In genomic region chrX:153470411-153471363, GRCh38 we compare ENCODE assay signal across 8 cellular contexts. TPM values are rescaled to one million over a fixed set of nuclear protein-coding genes. Genes with fewer than 3 reads are reported as not detected.
DNase-seq lines count a peak whose midpoint lies in the region; ATAC-seq and TF ChIP-seq lines count a peak whose summit lies in the region.

TSS of gene HAUS7 (minus strand) at chrX:153470576. CDS start at chrX:153470557, 19 bp downstream.

- no peaks in the 10 kb centered on the region for H3K9me3 Mint-ChIP-seq in activated T-helper 17 cell treated with anti-CD3 and anti-CD28 coated beads, Interleukin-2, amount 50 U/mL, for 72 hours
- no peaks in the 10 kb centered on the region for H3K9me3 Mint-ChIP-seq in natural killer cell treated with Interleukin-12 subunit alpha and Interleukin-12 subunit beta and Interleukin-15 and Interleukin-18, amount 100 ng/mL, for 72 hours

- peak; percentile 89 for ATAC-seq in activated T-helper 17 cell treated with anti-CD3 and anti-CD28 coated beads, Interleukin-2, amount 50 U/mL, for 72 hours (replicated peaks)
- ATAC-seq in natural killer cell treated with Interleukin-12 subunit alpha and Interleukin-12 subunit beta and Interleukin-15 and Interleukin-18, amount 100 ng/mL, for 72 hours, result peak; percentile 92 to 93

- peak within 1 kb of the TSS; percentile 67 for H3K4me3 Mint-ChIP-seq in activated T-helper 17 cell treated with anti-CD3 and anti-CD28 coated beads, Interleukin-2, amount 50 U/mL, for 72 hours
- H3K4me3 Mint-ChIP-seq in natural killer cell treated with Interleukin-12 subunit alpha and Interleukin-12 subunit beta and Interleukin-15 and Interleukin-18, amount 100 ng/mL, for 72 hours, result peak within 1 kb of the TSS; percentile 73

- H3K4me1 Mint-ChIP-seq in activated T-helper 17 cell treated with anti-CD3 and anti-CD28 coated beads, Interleukin-2, amount 50 U/mL, for 72 hours, result no peaks in the 10 kb centered on the region
- peaks cover 6 to 12% of the 10 kb centered on the region in 2 donors for H3K4me1 Mint-ChIP-seq in natural killer cell treated with Interleukin-12 subunit alpha and Interleukin-12 subunit beta and Interleukin-15 and Interleukin-18, amount 100 ng/mL, for 72 hours (ENCODE audit: low read depth in 2 of 2)

- peaks cover 11% of the 10 kb centered on the region for H3K36me3 Mint-ChIP-seq in activated T-helper 17 cell treated with anti-CD3 and anti-CD28 coated beads, Interleukin-2, amount 50 U/mL, for 72 hours (ENCODE audit: low read depth)
- H3K36me3 Mint-ChIP-seq in natural killer cell treated with Interleukin-12 subunit alpha and Interleukin-12 subunit beta and Interleukin-15 and Interleukin-18, amount 100 ng/mL, for 72 hours, result no peaks in the 10 kb centered on the region

- POLR2A ChIA-PET in RWPE1 (lab: Yijun Ruan, JAX; ENCODE audit: low non-redundant PET), result no interaction called here

- DNase-seq in ELF-1 (ENCODE audit: low read depth, low spot score) (peak; percentile 98), H4 (ENCODE audit: low spot score) (peak; percentile 84), LNCaP clone FGC (ENCODE audit: low read depth) (peak; percentile 56), RWPE1 (ENCODE audit: low spot score) (peak; percentile 94), fibroblast of mammary gland (ENCODE audit: low read depth) (peak; percentile 82)
- peak; percentile 86 for DNase-seq in natural killer cell treated with Interleukin-12 subunit alpha and Interleukin-12 subunit beta and Interleukin-15 and Interleukin-18, amount 100 ng/mL, for 72 hours (ENCODE audit: low spot score)
- peak; percentile 89 for DNase-seq in stimulated activated naive CD4-positive, alpha-beta T cell treated with Interleukin-2 at 50 U/mL for 16 hours (lab: John Stamatoyannopoulos, UW)

- peak within 1 kb of the TSS; percentile 63 for H3K4me3 ChIP-seq in LNCaP clone FGC (ENCODE audit: low read depth, low read length)
- peak within 1 kb of the TSS; percentile 68 for H3K4me3 ChIP-seq in fibroblast of mammary gland (ENCODE audit: control insufficient read depth, low read depth, low read length)

- CTCF ChIA-PET in RWPE1 (lab: Yijun Ruan, JAX), result interaction anchor here (0.5 to 1.8 kb wide), 12 partner anchors 8 to 168 kb away, joined by 3 to 13 read pairs (median 4); partner anchors contain the start of gene BGN

- peak within 1 kb of the TSS; percentile 90 for H3K27ac ChIP-seq in RWPE1

- H3K27me3 Mint-ChIP-seq in activated T-helper 17 cell treated with anti-CD3 and anti-CD28 coated beads, Interleukin-2, amount 50 U/mL, for 72 hours, result no peaks in the 10 kb centered on the region
- no peaks in the 10 kb centered on the region for H3K27me3 Mint-ChIP-seq in natural killer cell treated with Interleukin-12 subunit alpha and Interleukin-12 subunit beta and Interleukin-15 and Interleukin-18, amount 100 ng/mL, for 72 hours

- TF ChIP-seq CTCF in LNCaP clone FGC (IDR thresholded peaks at IDR 0.05; ENCODE audit: control insufficient read depth, extremely low read depth, insufficient read depth), result peak; percentile 75
- TF ChIP-seq CTCF in RWPE1 (conservative IDR thresholded peaks at IDR 0.05; ENCODE audit: low read depth), result peak; percentile 64
- peak; percentile 55 for TF ChIP-seq CTCF in fibroblast of mammary gland (conservative IDR thresholded peaks at IDR 0.05; ENCODE audit: control insufficient read depth, insufficient read depth, low read depth, low read length)

- no peak within 1 kb of the TSS for H3K27ac Mint-ChIP-seq in activated T-helper 17 cell treated with anti-CD3 and anti-CD28 coated beads, Interleukin-2, amount 50 U/mL, for 72 hours
- H3K27ac Mint-ChIP-seq in natural killer cell treated with Interleukin-12 subunit alpha and Interleukin-12 subunit beta and Interleukin-15 and Interleukin-18, amount 100 ng/mL, for 72 hours, result no peak within 1 kb of the TSS

RNA-seq across cellular contexts. Expression of gene HAUS7, which starts in this region (rescaled TPM):
- total RNA-seq in H4 (2014; rRNA removed; shearing (Covaris generic)), result 48.6 and 52.4 TPM in 2 replicates
- total RNA-seq in activated T-helper 17 cell treated with anti-CD3 and anti-CD28 coated beads, Interleukin-2, amount 50 U/mL, for 72 hours, result 10 to 100 TPM; 21.2 to 67.4 TPM
- total RNA-seq in natural killer cell treated with Interleukin-12 subunit alpha and Interleukin-12 subunit beta and Interleukin-15 and Interleukin-18, amount 100 ng/mL, for 72 hours, result 10 to 100 TPM; 39.0 to 70.6 TPM

Comparison
In these comparisons a context has a peak if more than half of its experiments do, and no peak if none do; other contexts are left out.
1. Peak in every context shown above with its lines: DNase-seq, ATAC-seq, H3K4me3 ChIP-seq and H3K27ac ChIP-seq.